ENCODE assay signal across 8 cellular contexts in genomic region chr2:101149241-101150192, GRCh38. TPM values are rescaled to one million over a fixed set of nuclear protein-coding genes. Genes with fewer than 3 reads are reported as not detected.
A peak's percentile ranks its signal among the peaks of the same experiment; 100 is the strongest.
DNase-seq lines count a peak whose midpoint lies in the region; ATAC-seq and TF ChIP-seq lines count a peak whose summit lies in the region.

No MANE protein-coding gene starts in this region.

- no peak overlapping the region for H2BK15ac ChIP-seq in mesenchymal stem cell (ENCODE audit: low read depth, poor library complexity, severe bottlenecking)

- no peak overlapping the region for H3K27ac ChIP-seq in mesenchymal stem cell (ENCODE audit: low read length, poor library complexity, severe bottlenecking)

- H3K4ac ChIP-seq in mesenchymal stem cell (ENCODE audit: low read depth in 1 of 2, low read length in 2 of 2): no peak overlapping the region

- H3K36me3 Mint-ChIP-seq in brain: no peaks in the 10 kb centered on the region

- no peaks in the 10 kb centered on the region for H3K27me3 ChIP-seq in BE2C
- H3K27me3 ChIP-seq in mesenchymal stem cell (ENCODE audit: control insufficient read depth in 1 of 2, insufficient read depth in 1 of 2, low read length in 2 of 2): no peaks in the 10 kb centered on the region

- H3K4me1 ChIP-seq in BE2C: peaks cover 8% of the 10 kb centered on the region
- peaks cover 18% of the 10 kb centered on the region for H3K4me1 ChIP-seq in mesenchymal stem cell (ENCODE audit: control insufficient read depth, insufficient read depth, low read depth, low read length)

- H3K9me3 Mint-ChIP-seq in brain: no peaks in the 10 kb centered on the region

- no peak overlapping the region for H2BK120ac ChIP-seq in mesenchymal stem cell (ENCODE audit: low read depth, low read length)

- WGBS in mesenchymal stem cell: 78% methylated on average over 21 of the region's 21 CpGs

- H3K27ac Mint-ChIP-seq in brain: peak overlapping the region in 2 of 5 experiments; percentile 43 to 58

- peak overlapping the region; percentile 79 to 88 (median 82) for H3K4me3 Mint-ChIP-seq in brain

- no peaks in the 10 kb centered on the region for H3K9me3 ChIP-seq in BE2C
- no peaks in the 10 kb centered on the region for H3K9me3 ChIP-seq in mesenchymal stem cell (ENCODE audit: control insufficient read depth, low read length)

- H3K27me3 Mint-ChIP-seq in brain: peaks cover 25% of the 10 kb centered on the region

- peak overlapping the region; percentile 19 for H3K4me2 ChIP-seq in mesenchymal stem cell (ENCODE audit: low read length, poor library complexity, severe bottlenecking)

- H4K8ac ChIP-seq in mesenchymal stem cell (ENCODE audit: low read length): no peak overlapping the region

- no peak overlapping the region for H2BK12ac ChIP-seq in mesenchymal stem cell (ENCODE audit: low read length in 2 of 2)

- peaks cover 14% of the 10 kb centered on the region for H3K79me1 ChIP-seq in mesenchymal stem cell (replicated peaks; ENCODE audit: low read length, poor library complexity, severe bottlenecking)

- ATAC-seq in HG03097 (IDR thresholded peaks at IDR 0.05; ENCODE audit: low FRiP score, unreplicated experiment): no peak
- no peak for ATAC-seq in GM21447 (IDR thresholded peaks at IDR 0.05; ENCODE audit: unreplicated experiment)

- TF ChIP-seq CTCF in BE2C (IDR thresholded peaks at IDR 0.05; ENCODE audit: low read depth, low read length) (no peak), brain (conservative IDR thresholded peaks at IDR 0.05) (no peak)

- H3K4me3 ChIP-seq in BE2C (ENCODE audit: low read depth, low read length) (peak overlapping the region; percentile 63), mesenchymal stem cell (ENCODE audit: insufficient read depth in 1 of 2, low read depth in 1 of 2, low read length in 2 of 2) (peak overlapping the region in 1 of 2 experiments; percentile 84)
- peak overlapping the region; percentile 56; the same call in 1 of the 2 replicates for H3K4me3 ChIP-seq in Jurkat, Clone E6-1 (ENCODE audit: low read length)

- H3K36me3 ChIP-seq in BE2C: no peaks in the 10 kb centered on the region
- H3K36me3 ChIP-seq in mesenchymal stem cell (ENCODE audit: control insufficient read depth in 1 of 2, insufficient read depth in 2 of 2, low read depth in 1 of 2, low read length in 2 of 2): no peaks in the 10 kb centered on the region

- DNase-seq in BE2C (no peak), mesenchymal stem cell (peak; percentile 17), hypothalamus (lab: John Stamatoyannopoulos, UW) (no peak)
- no peak for DNase-seq in Jurkat, Clone E6-1 (ENCODE audit: low read depth, low spot score)
- no peak for DNase-seq in activated effector memory CD4-positive, alpha-beta T cell treated with anti-CD3 and anti-CD28 coated beads, Interleukin-2, amount 50 U/mL, for 16 hours

- H2BK5ac ChIP-seq in mesenchymal stem cell (ENCODE audit: low read depth, low read length, poor library complexity, severe bottlenecking): no peak overlapping the region

- peak overlapping the region in 1 of 2 experiments; percentile 4 for H3K18ac ChIP-seq in mesenchymal stem cell (ENCODE audit: low read depth in 1 of 2, low read length in 2 of 2)

- peak overlapping the region in 1 of 2 experiments; percentile 9 for H3K14ac ChIP-seq in mesenchymal stem cell (ENCODE audit: low read length in 2 of 2)

- H2AK5ac ChIP-seq in mesenchymal stem cell (ENCODE audit: low read length, severe bottlenecking): no peak overlapping the region

- peak overlapping the region in 1 of 2 experiments; percentile 91 for H3K23ac ChIP-seq in mesenchymal stem cell (ENCODE audit: low read length in 2 of 2)

- no peak overlapping the region for H2AFZ ChIP-seq in mesenchymal stem cell (ENCODE audit: low read depth, low read length)

- H3K4me1 Mint-ChIP-seq in brain: peaks cover 65% of the 10 kb centered on the region

- H3K9ac ChIP-seq in mesenchymal stem cell (ENCODE audit: low read length): peak overlapping the region; percentile 82

- no peak overlapping the region for H4K91ac ChIP-seq in mesenchymal stem cell (ENCODE audit: low read length)

RNA-seq across cellular contexts. Expression of gene TBC1D8, which starts 1.7 kb away (rescaled TPM):
- polyA plus RNA-seq in BE2C (2012; ENCODE audit: insufficient read depth, insufficient read length, low read depth): 14.0 TPM
- polyA plus RNA-seq in Jurkat, Clone E6-1 (2012; ENCODE audit: insufficient read depth, insufficient read length): 17.8 TPM
- 15.7 TPM for polyA plus RNA-seq in brain (ENCODE audit: insufficient read depth, low read depth, low replicate concordance)
- polyA plus RNA-seq in mesenchymal stem cell (2013, experiment 1 of 2): 10.0 TPM
- polyA plus RNA-seq in mesenchymal stem cell (2013, experiment 2 of 2): 10.1 TPM
